Comparison of ENCODE assay signal across 26 cellular contexts in genomic region chr2:228559774-228560415, GRCh38.
"Had no signal": no experiment of that assay in that cellular context is flagged by ENCODE, and none has a peak within 500 bp of the region (broad histone marks: within the 10 kb centered on the region; RNA-seq: fewer than 3 reads in every experiment).

No MANE protein-coding gene starts in this region.

- H3K4me1 Mint-ChIP-seq: activated CD4-positive, alpha-beta T cell treated with anti-CD3 and anti-CD28 coated beads, Interleukin-2, amount 10 ng/mL, durations not matched to agents 7 days and 5 days; activated CD8-positive, alpha-beta memory T cell treated with anti-CD3 and anti-CD28 coated beads, Interleukin-2, amount 10 ng/mL, durations not matched to agents 7 days and 5 days; activated naive CD4-positive, alpha-beta T cell treated with anti-CD3 and anti-CD28 coated beads, Interleukin-2, amount 10 ng/mL, durations not matched to agents 7 days and 5 days; activated naive CD8-positive, alpha-beta T cell treated with anti-CD3 and anti-CD28 coated beads, Interleukin-2, amount 50 U/mL, for 24 hours; endodermal cell; memory B cell; nephron progenitor cell had no signal

- H3K27me3 Mint-ChIP-seq: activated CD4-positive, alpha-beta T cell treated with anti-CD3 and anti-CD28 coated beads, Interleukin-2, amount 10 ng/mL, durations not matched to agents 7 days and 5 days; activated CD8-positive, alpha-beta memory T cell treated with anti-CD3 and anti-CD28 coated beads, Interleukin-2, amount 10 ng/mL, durations not matched to agents 7 days and 5 days; activated CD8-positive, alpha-beta T cell treated with anti-CD3 and anti-CD28 coated beads for 36 hours; activated naive CD4-positive, alpha-beta T cell treated with anti-CD3 and anti-CD28 coated beads, Interleukin-2, amount 10 ng/mL, durations not matched to agents 7 days and 5 days; activated naive CD8-positive, alpha-beta T cell treated with anti-CD3 and anti-CD28 coated beads, Interleukin-2, amount 50 U/mL, for 24 hours; memory B cell had no signal

- H3K27ac Mint-ChIP-seq: activated CD4-positive, alpha-beta T cell treated with anti-CD3 and anti-CD28 coated beads, Interleukin-2, amount 10 ng/mL, durations not matched to agents 7 days and 5 days; activated CD8-positive, alpha-beta memory T cell treated with anti-CD3 and anti-CD28 coated beads, Interleukin-2, amount 10 ng/mL, durations not matched to agents 7 days and 5 days; activated CD8-positive, alpha-beta T cell treated with anti-CD3 and anti-CD28 coated beads for 36 hours; activated naive CD4-positive, alpha-beta T cell treated with anti-CD3 and anti-CD28 coated beads, Interleukin-2, amount 10 ng/mL, durations not matched to agents 7 days and 5 days; activated naive CD8-positive, alpha-beta T cell treated with anti-CD3 and anti-CD28 coated beads, Interleukin-2, amount 50 U/mL, for 24 hours; endodermal cell; memory B cell; nephron progenitor cell had no signal

- H3K9me3 ChIP-seq: body of pancreas, esophagus squamous epithelium, gastroesophageal sphincter, heart left ventricle, pancreas, psoas muscle, right atrium auricular region, upper lobe of left lung had no signal

- H3K36me3 Mint-ChIP-seq: activated CD8-positive, alpha-beta memory T cell treated with anti-CD3 and anti-CD28 coated beads, Interleukin-2, amount 10 ng/mL, durations not matched to agents 7 days and 5 days; activated naive CD4-positive, alpha-beta T cell treated with anti-CD3 and anti-CD28 coated beads, Interleukin-2, amount 10 ng/mL, durations not matched to agents 7 days and 5 days; memory B cell had no signal

- H3K36me3 ChIP-seq: cardiac muscle cell, esophagus squamous epithelium, gastroesophageal sphincter, heart left ventricle, pancreas, right atrium auricular region, upper lobe of left lung had no signal

- ATAC-seq: activated CD4-positive, CD25-positive, alpha-beta regulatory T cell treated with anti-CD3 and anti-CD28 coated beads, Interleukin-2, amount 50 U/mL, for 24 hours; activated CD8-positive, alpha-beta memory T cell treated with anti-CD3 and anti-CD28 coated beads, Interleukin-2, amount 10 ng/mL, durations not matched to agents 7 days and 5 days; activated CD8-positive, alpha-beta T cell treated with anti-CD3 and anti-CD28 coated beads for 36 hours; activated naive CD8-positive, alpha-beta T cell treated with anti-CD3 and anti-CD28 coated beads, Interleukin-2, amount 50 U/mL, for 24 hours; body of pancreas; gastroesophageal sphincter; heart left ventricle; left cardiac atrium; pancreas; psoas muscle; stimulated activated naive CD8-positive, alpha-beta T cell treated with anti-CD3 and anti-CD28 coated beads, Interleukin-15, Interleukin-2, amounts not matched to agents 100 U/mL and 50 U/mL, for 24 hours had no signal

- H3K9me3 Mint-ChIP-seq: endodermal cell, nephron progenitor cell had no signal

- DNase-seq: activated CD4-positive, alpha-beta T cell treated with anti-CD3 and anti-CD28 coated beads, Interleukin-2, amount 10 ng/mL, durations not matched to agents 7 days and 5 days; activated CD8-positive, alpha-beta memory T cell treated with anti-CD3 and anti-CD28 coated beads, Interleukin-2, amount 10 ng/mL, durations not matched to agents 7 days and 5 days; activated CD8-positive, alpha-beta T cell treated with anti-CD3 and anti-CD28 coated beads for 36 hours; activated effector memory CD4-positive, alpha-beta T cell treated with anti-CD3 and anti-CD28 coated beads, Interleukin-2, amount 50 U/mL, for 16 hours; activated naive CD4-positive, alpha-beta T cell treated with anti-CD3 and anti-CD28 coated beads, Interleukin-2, amount 10 ng/mL, durations not matched to agents 7 days and 5 days; activated naive CD8-positive, alpha-beta T cell treated with anti-CD3 and anti-CD28 coated beads, Interleukin-2, amount 50 U/mL, for 24 hours; activated T-cell treated with anti-CD3 and anti-CD28 coated beads for 4 hours; anterior cingulate cortex; body of pancreas; cortex of kidney; endodermal cell; esophagus squamous epithelium; heart left ventricle; islet precursor cell; left cardiac atrium; nephron progenitor cell; pancreas; psoas muscle; stimulated activated CD4-positive, alpha-beta T cell treated with anti-CD3 and anti-CD28 coated beads, Interleukin-4, amount 100 ng/mL, for 24 hours; stimulated activated naive CD8-positive, alpha-beta T cell treated with anti-CD3 and anti-CD28 coated beads, Interleukin-15, Interleukin-2, amounts not matched to agents 100 U/mL and 50 U/mL, for 24 hours; upper lobe of left lung had no signal

- H3K27me3 ChIP-seq: body of pancreas, cardiac muscle cell, esophagus squamous epithelium, gastroesophageal sphincter, heart left ventricle, pancreas, right atrium auricular region, upper lobe of left lung had no signal

- H3K4me1 ChIP-seq: body of pancreas, esophagus squamous epithelium, gastroesophageal sphincter, heart left ventricle, pancreas, psoas muscle, right atrium auricular region, upper lobe of left lung had no signal

- H3K4me3 ChIP-seq: body of pancreas, cardiac muscle cell, esophagus squamous epithelium, gastroesophageal sphincter, heart left ventricle, pancreas, psoas muscle, right atrium auricular region, upper lobe of left lung had no signal

- H3K4me3 Mint-ChIP-seq: activated CD4-positive, alpha-beta T cell treated with anti-CD3 and anti-CD28 coated beads, Interleukin-2, amount 10 ng/mL, durations not matched to agents 7 days and 5 days; activated CD8-positive, alpha-beta memory T cell treated with anti-CD3 and anti-CD28 coated beads, Interleukin-2, amount 10 ng/mL, durations not matched to agents 7 days and 5 days; activated CD8-positive, alpha-beta T cell treated with anti-CD3 and anti-CD28 coated beads for 36 hours; activated naive CD4-positive, alpha-beta T cell treated with anti-CD3 and anti-CD28 coated beads, Interleukin-2, amount 10 ng/mL, durations not matched to agents 7 days and 5 days; activated naive CD8-positive, alpha-beta T cell treated with anti-CD3 and anti-CD28 coated beads, Interleukin-2, amount 50 U/mL, for 24 hours; endodermal cell; memory B cell; nephron progenitor cell had no signal

- H3K27ac ChIP-seq: body of pancreas, cardiac muscle cell, esophagus squamous epithelium, gastroesophageal sphincter, heart left ventricle, pancreas, psoas muscle, right atrium auricular region, upper lobe of left lung had no signal
